8 cellular contexts compared by ENCODE assay signal in genomic region chr12:49288412-49288853, GRCh38. TPM values are rescaled to one million over a fixed set of nuclear protein-coding genes. Genes with fewer than 3 reads are reported as not detected.
A peak's percentile ranks its signal among the peaks of the same experiment; 100 is the strongest.
DNase-seq lines count a peak whose midpoint lies in the region; ATAC-seq and TF ChIP-seq lines count a peak whose summit lies in the region.
"Had no signal": no experiment of that assay in that cellular context is flagged by ENCODE, and none has a peak within 500 bp of the region (broad histone marks: within the 10 kb centered on the region; RNA-seq: fewer than 3 reads in every experiment).

No MANE protein-coding gene starts in this region.

- peaks cover 11% of the 10 kb centered on the region for H3K4me1 ChIP-seq in mammary epithelial cell (ENCODE audit: insufficient read depth, low read length)

- H3K36me3 ChIP-seq in mammary epithelial cell (ENCODE audit: insufficient read depth, low read length): no peaks in the 10 kb centered on the region

- no peak overlapping the region for H3K4me3 ChIP-seq in mammary epithelial cell (replicated peaks in 1 of 3; ENCODE audit: insufficient read depth in 1 of 3, low read depth in 2 of 3, low read length in 3 of 3)

- no peaks in the 10 kb centered on the region for H3K9me3 Mint-ChIP-seq in activated B cell treated with CpG ODN at 0.5 μM for 24 hours
- H3K9me3 Mint-ChIP-seq: dendritic cell treated with granulocyte-macrophage colony-stimulating factor and Interleukin-4, amounts not matched to agents 40 ng/mL and 50 ng/mL, for 4 days had no signal

- H4K20me1 ChIP-seq in mammary epithelial cell (ENCODE audit: insufficient read depth, low read length): no peaks in the 10 kb centered on the region

- no peaks in the 10 kb centered on the region for H3K27me3 ChIP-seq in mammary epithelial cell (ENCODE audit: insufficient read depth, low read length)

- POLR2A ChIA-PET in activated B cell treated with CpG ODN at 0.5 μM for 24 hours (lab: Charles Lee): interaction anchor here (0.7 to 1.3 kb wide), 3 partner anchors 23 to 59 kb away, joined by 3 to 6 read pairs (median 3); partner anchors contain the start of gene TUBA1C

- no peaks in the 10 kb centered on the region for H3K4me1 Mint-ChIP-seq in activated B cell treated with CpG ODN at 0.5 μM for 24 hours

- TF ChIP-seq CTCF in activated B cell treated with CpG ODN at 0.5 μM for 24 hours (IDR thresholded peaks at IDR 0.05) (peak; percentile 27), mammary epithelial cell (conservative IDR thresholded peaks at IDR 0.05 in 1 of 2, IDR thresholded peaks at IDR 0.05 in 1 of 2; ENCODE audit: extremely low read depth in 1 of 2, insufficient read depth in 1 of 2, low read depth in 1 of 2, low read length in 2 of 2) (peak; percentile 78 to 80)

- no peak overlapping the region for H3K4me3 Mint-ChIP-seq in activated B cell treated with CpG ODN at 0.5 μM for 24 hours
- H3K4me3 Mint-ChIP-seq: dendritic cell treated with granulocyte-macrophage colony-stimulating factor and Interleukin-4, amounts not matched to agents 40 ng/mL and 50 ng/mL, for 4 days had no signal

- no peaks in the 10 kb centered on the region for H3K79me2 ChIP-seq in mammary epithelial cell (ENCODE audit: insufficient read depth, low read length)

- H3K27ac ChIP-seq in mammary epithelial cell (ENCODE audit: insufficient read depth, low read depth, low read length): no peak overlapping the region

- 16% methylated on average over 10 of the region's 11 CpGs for WGBS in mammary epithelial cell (ENCODE audit: low coverage, missing lambda C conversion rate)

- ATAC-seq in activated B cell treated with CpG ODN at 0.5 μM for 24 hours (ENCODE audit: low read depth): peak; percentile 72
- ATAC-seq in left colon: peak; percentile 63
- ATAC-seq in GM19328 (IDR thresholded peaks at IDR 0.05; ENCODE audit: unreplicated experiment): no peak

- in situ Hi-C loops in G401 (cut with HindIII; ENCODE audit: low sequenced_read_pairs) (no loop called here), mammary epithelial cell (cut with MboI; ENCODE audit: low sequenced_read_pairs in 2 of 2) (loop anchor here (5.0 kb wide), 2 partner anchors 49 to 229 kb away; partner anchors contain the start of gene C1QL4 (in 2 of the 2))

- H3K9me3 ChIP-seq in mammary epithelial cell (replicated peaks; ENCODE audit: insufficient read depth, low read length): no peaks in the 10 kb centered on the region

- no TSS peak for BruUV-seq in mammary epithelial cell (replicated peaks; lab: Mats Ljungman, UMichigan)

- H3K27ac Mint-ChIP-seq in activated B cell treated with CpG ODN at 0.5 μM for 24 hours: no peak overlapping the region
- H3K27ac Mint-ChIP-seq: dendritic cell treated with granulocyte-macrophage colony-stimulating factor and Interleukin-4, amounts not matched to agents 40 ng/mL and 50 ng/mL, for 4 days had no signal

- dilution Hi-C loops in mammary epithelial cell (cut with HindIII; ENCODE audit: low sequenced_read_pairs): no loop called here

- peak; percentile 72 for DNase-seq in G401 (ENCODE audit: low spot score)
- peak; percentile 57 for DNase-seq in LHCN-M2 (ENCODE audit: low read depth)
- DNase-seq in activated B cell treated with CpG ODN at 0.5 μM for 24 hours: peak; percentile 41
- DNase-seq in mammary epithelial cell: peak; percentile 45
- peak in 1 of 2 donors; percentile 56 for DNase-seq in left colon
- DNase-seq in stimulated activated CD4-positive, alpha-beta T cell treated with anti-CD3 and anti-CD28 coated beads, TNF-alpha, amount 100 ng/mL, for 4 hours (ENCODE audit: low read depth in 3 of 3): peak in 2 of 3 experiments; percentile 27 to 48

- no peak overlapping the region for H3K4me2 ChIP-seq in mammary epithelial cell (ENCODE audit: insufficient read depth, low read depth, low read length)

- H3K27me3 Mint-ChIP-seq in activated B cell treated with CpG ODN at 0.5 μM for 24 hours: peaks cover 32% of the 10 kb centered on the region

- no peak overlapping the region for H3K9ac ChIP-seq in mammary epithelial cell (ENCODE audit: insufficient read depth, low read length)

- H2AFZ ChIP-seq in mammary epithelial cell (ENCODE audit: low read depth, low read length): peak overlapping the region; percentile 37

- CTCF ChIA-PET in activated B cell treated with CpG ODN at 0.5 μM for 24 hours (lab: Charles Lee) (interaction anchor here (0.6 to 4.2 kb wide), 21 partner anchors 9 to 453 kb away, joined by 3 to 56 read pairs (median 5); partner anchors contain the start of genes C1QL4, DNAJC22 and TMBIM6), mammary epithelial cell (lab: Charles Lee; ENCODE audit: low non-redundant PET) (interaction anchor here (0.7 to 1.7 kb wide), 6 partner anchors 9 to 70 kb away, joined by 3 to 18 read pairs (median 5); no protein-coding TSS in a partner anchor)

- H3K36me3 Mint-ChIP-seq in activated B cell treated with CpG ODN at 0.5 μM for 24 hours (ENCODE audit: low read depth): no peaks in the 10 kb centered on the region

- intact Hi-C loops in activated B cell treated with CpG ODN at 0.5 μM for 24 hours (cut with micrococcal nuclease) (loop anchor here (1.0 to 2.0 kb wide), 7 partner anchors 8 to 292 kb away; partner anchors contain the start of gene C1QL4), mammary epithelial cell (cut with micrococcal nuclease) (loop anchor here (1.0 to 5.0 kb wide), 9 partner anchors 8 to 419 kb away; partner anchors contain the start of genes C1QL4 and FMNL3), left colon (cut with DNase I, micrococcal nuclease) (loop anchor here in 1 of 2 donors (5.0 kb wide), 1 partner anchor 49 kb away; the partner anchor contains the start of gene C1QL4)

RNA-seq across cellular contexts. Expression of gene PRPH, which starts 6.5 kb away (rescaled TPM):
- 1.8 and 2.2 TPM in 2 replicates for total RNA-seq in G401 (2014; rRNA removed; shearing (Covaris generic))
- 0.11 and 0.26 TPM in 2 replicates for total RNA-seq in LHCN-M2 (2014; rRNA removed)
- polyA plus RNA-seq in LHCN-M2 (2012): 0.04 TPM
- not detected in 2 replicates for total RNA-seq in activated B cell treated with CpG ODN at 0.5 μM for 24 hours
- total RNA-seq in mammary epithelial cell: under 1 TPM in 1 of 2 donors, not detected in 1; 0.35 TPM
- polyA plus RNA-seq in mammary epithelial cell: not detected
- not detected for polyA minus RNA-seq in mammary epithelial cell
- 10 to 100 TPM in 1 of 2 donors, 1 to 10 TPM in 1; 5.5 to 14.3 TPM for total RNA-seq in left colon

RNA-seq across cellular contexts. Expression of gene TUBA1C, which starts 23.6 kb away (rescaled TPM):
- total RNA-seq in G401 (2014; rRNA removed; shearing (Covaris generic)): 279 and 457 TPM in 2 replicates
- total RNA-seq in LHCN-M2 (2014; rRNA removed) (1,345 and 1,346 TPM in 2 replicates), activated B cell treated with CpG ODN at 0.5 μM for 24 hours (141 and 142 TPM in 2 replicates), mammary epithelial cell (100 to 1,000 TPM; 455 to 532 TPM), left colon (100 to 1,000 TPM; 260 to 267 TPM)
- polyA plus RNA-seq in LHCN-M2 (2012): 1,174 TPM
- polyA plus RNA-seq in mammary epithelial cell: 3,239 TPM
- polyA minus RNA-seq in mammary epithelial cell: 2,445 TPM

RNA-seq across cellular contexts. Expression of gene TROAP, which starts 34.6 kb away (rescaled TPM):
- total RNA-seq in G401 (2014; rRNA removed; shearing (Covaris generic)): 39.1 and 43.0 TPM in 2 replicates
- total RNA-seq in LHCN-M2 (2014; rRNA removed) (30.0 and 32.8 TPM in 2 replicates), activated B cell treated with CpG ODN at 0.5 μM for 24 hours (2.0 and 3.1 TPM in 2 replicates), mammary epithelial cell (10 to 100 TPM in 1 of 2 donors, under 1 TPM in 1; 0.33 to 34.2 TPM), left colon (10 to 100 TPM in 1 of 2 donors, 1 to 10 TPM in 1; 4.9 to 12.4 TPM)
- polyA plus RNA-seq in LHCN-M2 (2012): 27.8 TPM
- 23.0 TPM for polyA plus RNA-seq in mammary epithelial cell
- 30.6 TPM for polyA minus RNA-seq in mammary epithelial cell

RNA-seq across cellular contexts. Expression of gene C1QL4, which starts 48.6 kb away (rescaled TPM):
- 9.7 and 16.4 TPM in 2 replicates for total RNA-seq in G401 (2014; rRNA removed; shearing (Covaris generic))
- 0.19 and 0.46 TPM in 2 replicates for total RNA-seq in LHCN-M2 (2014; rRNA removed)
- polyA plus RNA-seq in LHCN-M2 (2012): 0.12 TPM
- total RNA-seq in activated B cell treated with CpG ODN at 0.5 μM for 24 hours: not detected in 2 replicates
- total RNA-seq in mammary epithelial cell: under 1 TPM in 1 of 2 donors, not detected in 1; 0.24 TPM
- polyA plus RNA-seq in mammary epithelial cell: 0.03 TPM
- not detected for polyA minus RNA-seq in mammary epithelial cell
- not detected for total RNA-seq in left colon

RNA-seq across cellular contexts. Expression of gene DNAJC22, which starts 58.3 kb away (rescaled TPM):
- total RNA-seq in G401 (2014; rRNA removed; shearing (Covaris generic)): 3.2 and 4.1 TPM in 2 replicates
- total RNA-seq in LHCN-M2 (2014; rRNA removed): 1.1 and 1.4 TPM in 2 replicates
- 1.6 TPM for polyA plus RNA-seq in LHCN-M2 (2012)
- total RNA-seq in activated B cell treated with CpG ODN at 0.5 μM for 24 hours: not detected in 2 replicates
- under 1 TPM; 0.14 to 0.17 TPM for total RNA-seq in mammary epithelial cell
- polyA plus RNA-seq in mammary epithelial cell: 0.03 TPM
- polyA minus RNA-seq in mammary epithelial cell: not detected
- total RNA-seq in left colon: 10 to 100 TPM; 40.2 to 45.6 TPM
